Comparison of ENCODE assay signal across 9 cellular contexts in the genomic region with DNA sequence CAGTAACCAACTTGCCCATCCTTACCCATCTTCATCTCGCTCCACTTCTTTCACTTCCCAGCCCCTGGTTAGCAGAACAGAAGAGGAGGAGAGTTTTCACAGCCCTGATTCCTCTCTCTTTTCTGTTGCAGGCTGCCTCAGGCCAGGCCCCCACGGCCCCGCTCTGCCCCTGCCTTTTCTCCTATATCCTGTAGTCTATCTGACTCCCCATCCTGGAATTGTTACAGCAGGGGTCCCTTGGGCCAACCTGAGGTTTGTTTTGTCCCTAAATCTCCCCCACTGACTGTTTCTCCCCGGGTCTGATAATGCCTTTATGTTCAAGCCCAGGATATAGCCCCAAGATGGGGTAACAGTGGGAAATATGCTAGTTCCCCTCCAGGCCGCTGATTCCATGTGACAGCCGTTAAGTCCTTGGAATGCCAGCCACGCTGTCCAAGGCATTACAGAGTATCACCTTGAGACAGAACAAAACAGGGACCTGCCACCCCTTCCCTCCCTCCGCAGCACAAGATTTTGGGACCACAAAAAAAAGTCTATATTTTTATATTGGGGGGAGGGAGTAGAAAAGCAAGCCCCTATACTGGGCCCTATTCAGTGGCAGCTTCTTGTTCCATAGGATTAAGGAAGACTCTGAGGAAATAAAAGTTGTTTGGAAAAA. TPM values are rescaled to one million over a fixed set of nuclear protein-coding genes. Genes with fewer than 3 reads are reported as not detected.
A peak's percentile ranks its signal among the peaks of the same experiment; 100 is the strongest.
DNase-seq lines count a peak whose midpoint lies in the region; ATAC-seq and TF ChIP-seq lines count a peak whose summit lies in the region.
"Had no signal": no experiment of that assay in that cellular context is flagged by ENCODE, and none has a peak within 500 bp of the region (broad histone marks: within the 10 kb centered on the region; RNA-seq: fewer than 3 reads in every experiment).

No MANE protein-coding gene starts in this region.

- intact Hi-C loops in activated CD4-positive, alpha-beta memory T cell treated with anti-CD3 and anti-CD28 coated beads for 36 hours (cut with micrococcal nuclease), result loop anchor here (2.0 kb wide), 1 partner anchor 65 kb away; a partner anchor contains a TSS

- DNase-seq in activated CD4-positive, alpha-beta memory T cell treated with anti-CD3 and anti-CD28 coated beads for 36 hours, result no peak
- no peak for DNase-seq in right atrium auricular region (ENCODE audit: low spot score)
- no peak for DNase-seq in cerebellar cortex (ENCODE audit: low spot score)
- DNase-seq in stimulated activated CD4-positive, alpha-beta T cell treated with anti-CD3 and anti-CD28 coated beads, Interleukin-12 subunit alpha, Interleukin-12 subunit beta, amount 100 ng/mL, for 4 hours, result no peak
- DNase-seq in stimulated activated CD4-positive, alpha-beta T cell treated with anti-CD3 and anti-CD28 coated beads, Interleukin-4, amount 100 ng/mL, for 1 hour, result no peak
- DNase-seq: activated effector memory CD4-positive, alpha-beta T cell treated with anti-CD3 and anti-CD28 coated beads, Interleukin-2, amount 50 U/mL, for 16 hours had no signal

- H3K4me1 ChIP-seq in HEK293 (ENCODE audit: control insufficient read depth, insufficient read depth, low read length), result peaks cover 14% of the 10 kb centered on the region
- H3K4me1 ChIP-seq in right atrium auricular region, result peaks cover 0 to 53% of the 10 kb centered on the region in 2 donors

- H3K27ac ChIP-seq in HEK293 (ENCODE audit: extremely low read depth, low read depth, low read length) (no peak overlapping the region), right atrium auricular region (peak overlapping the region; percentile 97 to 98), skin epidermis (peak overlapping the region in 14 of 21 experiments; percentile 81 to 96 (median 92))

- peak overlapping the region; percentile 39 for H3K27ac Mint-ChIP-seq in activated CD4-positive, alpha-beta memory T cell treated with anti-CD3 and anti-CD28 coated beads for 36 hours

- H3K36me3 Mint-ChIP-seq in activated CD4-positive, alpha-beta memory T cell treated with anti-CD3 and anti-CD28 coated beads for 36 hours, result peaks cover 22% of the 10 kb centered on the region

- POLR2A ChIA-PET in HEK293 (lab: Yijun Ruan, JAX), result interaction anchor here (2.4 kb wide), 1 partner anchor 10 kb away, joined by 22 read pairs; no protein-coding TSS in a partner anchor
- POLR2A ChIA-PET in activated CD4-positive, alpha-beta memory T cell treated with anti-CD3 and anti-CD28 coated beads for 36 hours (lab: Charles Lee), result no interaction called here

- no peaks in the 10 kb centered on the region for H3K27me3 ChIP-seq in right atrium auricular region

- peaks cover 64% of the 10 kb centered on the region for H3K4me1 Mint-ChIP-seq in activated CD4-positive, alpha-beta memory T cell treated with anti-CD3 and anti-CD28 coated beads for 36 hours (ENCODE audit: low read depth)

- no peak for TF ChIP-seq CTCF in HEK293 (tag by site-specific recombination; IDR thresholded peaks at IDR 0.05)
- no peak for TF ChIP-seq CTCF in right atrium auricular region (IDR thresholded peaks at IDR 0.05)

- CTCF ChIA-PET in HEK293 (lab: Yijun Ruan, JAX), result interaction anchor here (0.6 to 0.7 kb wide), 2 partner anchors 11 to 315 kb away, joined by 3 read pairs; no protein-coding TSS in a partner anchor
- CTCF ChIA-PET in activated CD4-positive, alpha-beta memory T cell treated with anti-CD3 and anti-CD28 coated beads for 36 hours (lab: Charles Lee), result no interaction called here

- H3K4me3 ChIP-seq in HEK293 (ENCODE audit: low read depth, low read length) (peak overlapping the region; percentile 90), right atrium auricular region (peak overlapping the region in 1 of 2 donors; percentile 98), skin epidermis (peak overlapping the region in 6 of 7 experiments; percentile 62 to 98 (median 90))

- no peaks in the 10 kb centered on the region for H3K9me3 ChIP-seq in HEK293 (ENCODE audit: control insufficient read depth, insufficient read depth, low read depth, low read length)
- no peaks in the 10 kb centered on the region for H3K9me3 ChIP-seq in right atrium auricular region

- H3K27me3 Mint-ChIP-seq in activated CD4-positive, alpha-beta memory T cell treated with anti-CD3 and anti-CD28 coated beads for 36 hours, result no peaks in the 10 kb centered on the region

- ATAC-seq in HG02571 (IDR thresholded peaks at IDR 0.05; ENCODE audit: unreplicated experiment), result no peak

- peak overlapping the region; percentile 94 for H3K4me3 Mint-ChIP-seq in activated CD4-positive, alpha-beta memory T cell treated with anti-CD3 and anti-CD28 coated beads for 36 hours

- H3K9me3 Mint-ChIP-seq in activated CD4-positive, alpha-beta memory T cell treated with anti-CD3 and anti-CD28 coated beads for 36 hours, result no peaks in the 10 kb centered on the region

- peaks cover 0 to 48% of the 10 kb centered on the region in 2 experiments; a peak in 2 of 3 replicates for H3K36me3 ChIP-seq in HEK293 (ENCODE audit: control insufficient read depth in 2 of 2, insufficient read depth in 1 of 2, low read length in 2 of 2)
- peaks cover 25% of the 10 kb centered on the region for H3K36me3 ChIP-seq in right atrium auricular region

TF ChIP-seq in HEK293, 187 proteins besides CTCF, POLR2A, EP300 and RAD21:
- TF ChIP-seq, protein P1, sequence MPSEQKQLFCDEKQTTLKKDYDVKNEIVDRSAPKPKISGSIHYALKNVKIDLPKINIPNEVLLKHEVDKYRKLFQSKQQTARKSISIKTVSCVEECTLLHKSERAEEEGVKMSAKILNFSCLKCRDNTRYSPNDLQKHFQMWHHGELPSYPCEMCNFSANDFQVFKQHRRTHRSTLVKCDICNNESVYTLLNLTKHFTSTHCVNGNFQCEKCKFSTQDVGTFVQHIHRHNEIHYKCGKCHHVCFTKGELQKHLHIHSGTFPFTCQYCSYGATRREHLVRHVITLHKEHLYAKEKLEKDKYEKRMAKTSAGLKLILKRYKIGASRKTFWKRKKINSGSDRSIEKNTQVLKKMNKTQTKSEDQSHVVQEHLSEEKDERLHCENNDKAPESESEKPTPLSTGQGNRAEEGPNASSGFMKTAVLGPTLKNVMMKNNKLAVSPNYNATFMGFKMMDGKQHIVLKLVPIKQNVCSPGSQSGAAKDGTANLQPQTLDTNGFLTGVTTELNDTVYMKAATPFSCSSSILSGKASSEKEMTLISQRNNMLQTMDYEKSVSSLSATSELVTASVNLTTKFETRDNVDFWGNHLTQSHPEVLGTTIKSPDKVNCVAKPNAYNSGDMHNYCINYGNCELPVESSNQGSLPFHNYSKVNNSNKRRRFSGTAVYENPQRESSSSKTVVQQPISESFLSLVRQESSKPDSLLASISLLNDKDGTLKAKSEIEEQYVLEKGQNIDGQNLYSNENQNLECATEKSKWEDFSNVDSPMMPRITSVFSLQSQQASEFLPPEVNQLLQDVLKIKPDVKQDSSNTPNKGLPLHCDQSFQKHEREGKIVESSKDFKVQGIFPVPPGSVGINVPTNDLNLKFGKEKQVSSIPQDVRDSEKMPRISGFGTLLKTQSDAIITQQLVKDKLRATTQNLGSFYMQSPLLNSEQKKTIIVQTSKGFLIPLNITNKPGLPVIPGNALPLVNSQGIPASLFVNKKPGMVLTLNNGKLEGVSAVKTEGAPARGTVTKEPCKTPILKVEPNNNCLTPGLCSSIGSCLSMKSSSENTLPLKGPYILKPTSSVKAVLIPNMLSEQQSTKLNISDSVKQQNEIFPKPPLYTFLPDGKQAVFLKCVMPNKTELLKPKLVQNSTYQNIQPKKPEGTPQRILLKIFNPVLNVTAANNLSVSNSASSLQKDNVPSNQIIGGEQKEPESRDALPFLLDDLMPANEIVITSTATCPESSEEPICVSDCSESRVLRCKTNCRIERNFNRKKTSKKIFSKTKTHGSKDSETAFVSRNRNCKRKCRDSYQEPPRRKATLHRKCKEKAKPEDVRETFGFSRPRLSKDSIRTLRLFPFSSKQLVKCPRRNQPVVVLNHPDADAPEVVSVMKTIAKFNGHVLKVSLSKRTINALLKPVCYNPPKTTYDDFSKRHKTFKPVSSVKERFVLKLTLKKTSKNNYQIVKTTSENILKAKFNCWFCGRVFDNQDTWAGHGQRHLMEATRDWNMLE (tag by site-specific recombination; conservative IDR thresholded peaks at IDR 0.05; ENCODE audit: low read depth), result no peak

RNA-seq across cellular contexts. Expression of a gene that starts 1.4 kb away (rescaled TPM):
- total RNA-seq in activated CD4-positive, alpha-beta memory T cell treated with anti-CD3 and anti-CD28 coated beads for 36 hours, result 100 to 1,000 TPM; 307 to 310 TPM
- total RNA-seq in right atrium auricular region, result 100 to 1,000 TPM; 379 to 465 TPM

RNA-seq across cellular contexts. Expression of a gene that starts 8.3 kb away (rescaled TPM):
- under 1 TPM; 0.29 to 0.51 TPM for total RNA-seq in activated CD4-positive, alpha-beta memory T cell treated with anti-CD3 and anti-CD28 coated beads for 36 hours
- 10 to 100 TPM; 22.3 to 36.7 TPM for total RNA-seq in right atrium auricular region

RNA-seq across cellular contexts. Expression of a gene that starts 16.5 kb away (rescaled TPM):
- total RNA-seq in activated CD4-positive, alpha-beta memory T cell treated with anti-CD3 and anti-CD28 coated beads for 36 hours, result 10 to 100 TPM; 12.7 to 13.3 TPM
- total RNA-seq in right atrium auricular region, result 1 to 10 TPM in 1 of 2 donors, under 1 TPM in 1; 0.82 to 1.7 TPM

RNA-seq across cellular contexts. Expression of a gene that starts 18.6 kb away (rescaled TPM):
- 10 to 100 TPM; 12.9 to 14.1 TPM for total RNA-seq in activated CD4-positive, alpha-beta memory T cell treated with anti-CD3 and anti-CD28 coated beads for 36 hours
- 1 to 10 TPM; 8.1 to 9.3 TPM for total RNA-seq in right atrium auricular region

RNA-seq across cellular contexts. Expression of a gene that starts 37.3 kb away (rescaled TPM):
- 10 to 100 TPM; 52.4 to 60.1 TPM for total RNA-seq in activated CD4-positive, alpha-beta memory T cell treated with anti-CD3 and anti-CD28 coated beads for 36 hours
- total RNA-seq in right atrium auricular region, result 10 to 100 TPM; 21.0 to 41.0 TPM

Comparison
In these comparisons a context has a peak if more than half of its experiments do, and no peak if none do; other contexts are left out.
1. RNA of a gene that starts 8.3 kb away (total RNA-seq): 22.3 to 36.7 TPM in right atrium auricular region; 0.29 to 0.51 TPM in activated CD4-positive, alpha-beta memory T cell treated with anti-CD3 and anti-CD28 coated beads for 36 hours; every median in the first group is over 10 times any median in the second.
2. RNA of a gene that starts 16.5 kb away (total RNA-seq): 12.7 to 13.3 TPM in activated CD4-positive, alpha-beta memory T cell treated with anti-CD3 and anti-CD28 coated beads for 36 hours; 0.82 to 1.7 TPM in right atrium auricular region; every median in the first group is over 4 times any median in the second.